In genomic region chr3:129623447-129624118, GRCh38 we compare ENCODE assay signal across 15 cellular contexts. TPM values are rescaled to one million over a fixed set of nuclear protein-coding genes. Genes with fewer than 3 reads are reported as not detected.
DNase-seq lines count a peak whose midpoint lies in the region; ATAC-seq and TF ChIP-seq lines count a peak whose summit lies in the region.
"Had no signal": no experiment of that assay in that cellular context is flagged by ENCODE, and none has a peak within 500 bp of the region (broad histone marks: within the 10 kb centered on the region; RNA-seq: fewer than 3 reads in every experiment).

No MANE protein-coding gene starts in this region.

- in situ Hi-C loops in astrocyte of the spinal cord (cut with HindIII; ENCODE audit: low sequenced_read_pairs): no loop called here

- H3K9me3 Mint-ChIP-seq in activated CD4-positive, alpha-beta memory T cell treated with anti-CD3 and anti-CD28 coated beads, Interleukin-2, amount 10 ng/mL, durations not matched to agents 7 days and 5 days: no peaks in the 10 kb centered on the region
- no peaks in the 10 kb centered on the region for H3K9me3 Mint-ChIP-seq in activated T-helper 2 cell treated with anti-CD3 and anti-CD28 coated beads, Interferon-gamma antibody, Interleukin-2, Interleukin-4, amounts not matched to agents 10 μg/mL and 5 μg/mL and 100 μg/mL, durations not matched to agents 14 hours and 24 hours and 36 hours
- H3K9me3 Mint-ChIP-seq: GM23338; stimulated activated naive CD8-positive, alpha-beta T cell treated with anti-CD3 and anti-CD28 coated beads, Interleukin-15, Interleukin-2, amounts not matched to agents 100 ng/mL and 50 ng/mL, for 24 hours had no signal

- no peak overlapping the region for H3K4me3 ChIP-seq in astrocyte of the spinal cord (ENCODE audit: low read depth, low read length)
- H3K4me3 ChIP-seq: GM23338 had no signal

- intact Hi-C loops in activated T-helper 2 cell treated with anti-CD3 and anti-CD28 coated beads, Interferon-gamma antibody, Interleukin-2, Interleukin-4, amounts not matched to agents 10 μg/mL and 5 μg/mL and 100 μg/mL, durations not matched to agents 14 hours and 24 hours and 36 hours (cut with micrococcal nuclease): no loop called here

- CTCF ChIA-PET in activated CD4-positive, alpha-beta memory T cell treated with anti-CD3 and anti-CD28 coated beads, Interleukin-2, amount 10 ng/mL, durations not matched to agents 7 days and 5 days (lab: Charles Lee): no interaction called here

- H3K4me3 Mint-ChIP-seq in activated CD4-positive, alpha-beta memory T cell treated with anti-CD3 and anti-CD28 coated beads, Interleukin-2, amount 10 ng/mL, durations not matched to agents 7 days and 5 days: no peak overlapping the region
- no peak overlapping the region for H3K4me3 Mint-ChIP-seq in activated T-helper 2 cell treated with anti-CD3 and anti-CD28 coated beads, Interferon-gamma antibody, Interleukin-2, Interleukin-4, amounts not matched to agents 10 μg/mL and 5 μg/mL and 100 μg/mL, durations not matched to agents 14 hours and 24 hours and 36 hours (ENCODE audit: low read depth)
- H3K4me3 Mint-ChIP-seq: GM23338; stimulated activated naive CD8-positive, alpha-beta T cell treated with anti-CD3 and anti-CD28 coated beads, Interleukin-15, Interleukin-2, amounts not matched to agents 100 ng/mL and 50 ng/mL, for 24 hours had no signal

- no peak for ATAC-seq in GM19455 (IDR thresholded peaks at IDR 0.05; ENCODE audit: unreplicated experiment)
- ATAC-seq: GM23338 had no signal

- peaks cover 7% of the 10 kb centered on the region for H3K27me3 Mint-ChIP-seq in activated CD4-positive, alpha-beta memory T cell treated with anti-CD3 and anti-CD28 coated beads, Interleukin-2, amount 10 ng/mL, durations not matched to agents 7 days and 5 days
- peaks cover 2% of the 10 kb centered on the region for H3K27me3 Mint-ChIP-seq in activated T-helper 2 cell treated with anti-CD3 and anti-CD28 coated beads, Interferon-gamma antibody, Interleukin-2, Interleukin-4, amounts not matched to agents 10 μg/mL and 5 μg/mL and 100 μg/mL, durations not matched to agents 14 hours and 24 hours and 36 hours (ENCODE audit: low read depth)
- H3K27me3 Mint-ChIP-seq: stimulated activated naive CD8-positive, alpha-beta T cell treated with anti-CD3 and anti-CD28 coated beads, Interleukin-15, Interleukin-2, amounts not matched to agents 100 ng/mL and 50 ng/mL, for 24 hours had no signal

- peak; percentile 79 for DNase-seq in DMS53 (lab: John Stamatoyannopoulos, UW)
- peak; percentile 43 for DNase-seq in astrocyte of the spinal cord (ENCODE audit: low read depth, low spot score)
- peak; percentile 68 for DNase-seq in kidney tubule cell (ENCODE audit: low spot score)
- DNase-seq in renal cortical epithelial cell (ENCODE audit: low read depth): peak; percentile 28
- no peak for DNase-seq in EL
- DNase-seq in activated CD4-positive, alpha-beta memory T cell treated with anti-CD3 and anti-CD28 coated beads, Interleukin-2, amount 10 ng/mL, durations not matched to agents 7 days and 5 days: no peak
- no peak for DNase-seq in activated T-helper 2 cell treated with anti-CD3 and anti-CD28 coated beads, Interferon-gamma antibody, Interleukin-2, Interleukin-4, amounts not matched to agents 10 μg/mL and 5 μg/mL and 100 μg/mL, durations not matched to agents 14 hours and 24 hours and 36 hours (ENCODE audit: low spot score)
- DNase-seq: cortex of kidney; NCI-H1092; NK-92 treated with Interleukin-12 subunit alpha and Interleukin-12 subunit beta, amount 100 ng/mL, for 24 hours; stimulated activated CD4-positive, alpha-beta T cell treated with anti-CD3 and anti-CD28 coated beads, Interleukin-15, amount 100 ng/mL, for 24 hours; T-helper 9 cell had no signal

- POLR2A ChIA-PET in activated CD4-positive, alpha-beta memory T cell treated with anti-CD3 and anti-CD28 coated beads, Interleukin-2, amount 10 ng/mL, durations not matched to agents 7 days and 5 days (lab: Charles Lee): no interaction called here

- no peaks in the 10 kb centered on the region for H3K36me3 Mint-ChIP-seq in activated CD4-positive, alpha-beta memory T cell treated with anti-CD3 and anti-CD28 coated beads, Interleukin-2, amount 10 ng/mL, durations not matched to agents 7 days and 5 days (ENCODE audit: low read depth)
- no peaks in the 10 kb centered on the region for H3K36me3 Mint-ChIP-seq in activated T-helper 2 cell treated with anti-CD3 and anti-CD28 coated beads, Interferon-gamma antibody, Interleukin-2, Interleukin-4, amounts not matched to agents 10 μg/mL and 5 μg/mL and 100 μg/mL, durations not matched to agents 14 hours and 24 hours and 36 hours (ENCODE audit: low read depth)

- no peak for TF ChIP-seq CTCF in astrocyte of the spinal cord (IDR thresholded peaks at IDR 0.05; ENCODE audit: low read depth, low read length)

- H3K4me1 Mint-ChIP-seq in activated CD4-positive, alpha-beta memory T cell treated with anti-CD3 and anti-CD28 coated beads, Interleukin-2, amount 10 ng/mL, durations not matched to agents 7 days and 5 days: peaks cover 27% of the 10 kb centered on the region
- H3K4me1 Mint-ChIP-seq in activated T-helper 2 cell treated with anti-CD3 and anti-CD28 coated beads, Interferon-gamma antibody, Interleukin-2, Interleukin-4, amounts not matched to agents 10 μg/mL and 5 μg/mL and 100 μg/mL, durations not matched to agents 14 hours and 24 hours and 36 hours (ENCODE audit: low read depth): peaks cover 21% of the 10 kb centered on the region

- H3K27ac Mint-ChIP-seq in activated CD4-positive, alpha-beta memory T cell treated with anti-CD3 and anti-CD28 coated beads, Interleukin-2, amount 10 ng/mL, durations not matched to agents 7 days and 5 days: no peak overlapping the region
- H3K27ac Mint-ChIP-seq in activated T-helper 2 cell treated with anti-CD3 and anti-CD28 coated beads, Interferon-gamma antibody, Interleukin-2, Interleukin-4, amounts not matched to agents 10 μg/mL and 5 μg/mL and 100 μg/mL, durations not matched to agents 14 hours and 24 hours and 36 hours: no peak overlapping the region
- H3K27ac Mint-ChIP-seq: GM23338; stimulated activated naive CD8-positive, alpha-beta T cell treated with anti-CD3 and anti-CD28 coated beads, Interleukin-15, Interleukin-2, amounts not matched to agents 100 ng/mL and 50 ng/mL, for 24 hours had no signal

RNA-seq across cellular contexts. Expression of gene PLXND1, which starts 17.1 kb away (rescaled TPM):
- total RNA-seq in renal cortical epithelial cell: 3.1 and 29.6 TPM in 2 replicates
- 10 to 100 TPM; 13.4 to 18.0 TPM for total RNA-seq in activated CD4-positive, alpha-beta memory T cell treated with anti-CD3 and anti-CD28 coated beads, Interleukin-2, amount 10 ng/mL, durations not matched to agents 7 days and 5 days
- total RNA-seq in activated T-helper 2 cell treated with anti-CD3 and anti-CD28 coated beads, Interferon-gamma antibody, Interleukin-2, Interleukin-4, amounts not matched to agents 10 μg/mL and 5 μg/mL and 100 μg/mL, durations not matched to agents 14 hours and 24 hours and 36 hours: 1.3 and 2.7 TPM in 2 replicates

Comparison
In these comparisons a context has a peak if more than half of its experiments do, and no peak if none do; other contexts are left out.
1. DNase-seq: peak in DMS53 (single experiment), astrocyte of the spinal cord (single experiment), kidney tubule cell (single experiment) and renal cortical epithelial cell (single experiment); none in EL (single experiment), activated CD4-positive, alpha-beta memory T cell treated with anti-CD3 and anti-CD28 coated beads, Interleukin-2, amount 10 ng/mL, durations not matched to agents 7 days and 5 days (single experiment) and activated T-helper 2 cell treated with anti-CD3 and anti-CD28 coated beads, Interferon-gamma antibody, Interleukin-2, Interleukin-4, amounts not matched to agents 10 μg/mL and 5 μg/mL and 100 μg/mL, durations not matched to agents 14 hours and 24 hours and 36 hours (single experiment).